8 cellular contexts compared by ENCODE assay signal in genomic region chr14:30223385-30223785, GRCh38.
DNase-seq lines count a peak whose midpoint lies in the region; ATAC-seq and TF ChIP-seq lines count a peak whose summit lies in the region.
"Had no signal": no experiment of that assay in that cellular context is flagged by ENCODE, and none has a peak within 500 bp of the region (broad histone marks: within the 10 kb centered on the region; RNA-seq: fewer than 3 reads in every experiment).

No MANE protein-coding gene starts in this region.

- no peak for ATAC-seq in HG02981 (IDR thresholded peaks at IDR 0.05; ENCODE audit: unreplicated experiment)

- WGBS in transverse colon (ENCODE audit: low coverage in 1 of 2), 2 donors: 33% methylated on average over 2 of the region's 2 CpGs; no CpG with 5 or more reads in 1 of the 2 donors

- H3K4me3 ChIP-seq in transverse colon: no peak overlapping the region

- peak; percentile 13 for DNase-seq in HuH-7.5 (ENCODE audit: low spot score)
- peak; percentile 70 for DNase-seq in T1000 (lab: John Stamatoyannopoulos, UW)
- peak; percentile 54 for DNase-seq in iPS-NIHi11 (ENCODE audit: low spot score)
- DNase-seq in transverse colon: peak; percentile 11
- no peak for DNase-seq in NCI-H128 (lab: John Stamatoyannopoulos, UW; ENCODE audit: unreplicated experiment)
- DNase-seq in activated T-cell treated with anti-CD3 and anti-CD28 coated beads, Interleukin-2, amount 50 U/mL, for 1 hour: no peak

- TF ChIP-seq POLR2A in transverse colon (IDR thresholded peaks at IDR 0.05): no peak

- no peak for TF ChIP-seq CTCF in transverse colon (IDR thresholded peaks at IDR 0.05)

- no peaks in the 10 kb centered on the region for H3K9me3 ChIP-seq in transverse colon

- TF ChIP-seq EP300 in transverse colon (IDR thresholded peaks at IDR 0.05; ENCODE audit: low read depth): no peak

- intact Hi-C loops in transverse colon (cut with DNase I; ENCODE audit: low total_unique reads): no loop called here

- H3K4me1 ChIP-seq in transverse colon: peaks cover 3 to 32% (median 14%) of the 10 kb centered on the region in 4 donors

- in situ Hi-C loops in transverse colon (cut with MboI; ENCODE audit: low pct_ligation_motif_present in 1 of 4, low pct_unique_long_range_greater_than_20kb in 1 of 4, low sequenced_read_pairs in 3 of 4): loop anchor here in 1 of 4 donors (25.0 kb wide), 2 partner anchors 661 to 1461 kb away; partner anchors contain the start of gene FOXG1

- H3K27me3 ChIP-seq in transverse colon: no peaks in the 10 kb centered on the region

- H3K36me3 ChIP-seq in transverse colon: no peaks in the 10 kb centered on the region

- peak overlapping the region in 3 of 4 donors; percentile 1 to 42 (median 23) for H3K27ac ChIP-seq in transverse colon
- H3K27ac ChIP-seq: HL-60 had no signal

Comparison
In these comparisons a context has a peak if more than half of its experiments do, and no peak if none do; other contexts are left out.
1. DNase-seq: peak in HuH-7.5 (single experiment), T1000 (single experiment), iPS-NIHi11 (single experiment) and transverse colon (single experiment); none in NCI-H128 (single experiment) and activated T-cell treated with anti-CD3 and anti-CD28 coated beads, Interleukin-2, amount 50 U/mL, for 1 hour (single experiment).